13 cellular contexts compared by ENCODE assay signal in genomic region chr3:141093971-141094401, GRCh38. TPM values are rescaled to one million over a fixed set of nuclear protein-coding genes. Genes with fewer than 3 reads are reported as not detected.
DNase-seq lines count a peak whose midpoint lies in the region; ATAC-seq, FAIRE-seq and TF ChIP-seq lines count a peak whose summit lies in the region.
"Had no signal": no experiment of that assay in that cellular context is flagged by ENCODE, and none has a peak within 500 bp of the region (broad histone marks: within the 10 kb centered on the region; RNA-seq: fewer than 3 reads in every experiment).

No MANE protein-coding gene starts in this region.

- H3K4me3 ChIP-seq in SJCRH30: peak overlapping the region; percentile 19; the same call in 1 of the 2 replicates
- H3K4me3 ChIP-seq in heart left ventricle: no peak overlapping the region
- no peak overlapping the region for H3K4me3 ChIP-seq in prostate gland

- DNase-seq in LHCN-M2 (ENCODE audit: low read depth): peak; percentile 50
- DNase-seq in SJCRH30: peak; percentile 79 to 81
- DNase-seq in heart left ventricle: peak; percentile 75 to 86 (median 84)
- peak; percentile 51 for DNase-seq in prostate gland (ENCODE audit: low spot score)
- DNase-seq in RCC 7860 (ENCODE audit: low spot score): no peak
- DNase-seq in COLO829 (ENCODE audit: low spot score): no peak
- DNase-seq in stimulated activated CD4-positive, alpha-beta T cell treated with anti-CD3 and anti-CD28 coated beads, Interleukin-4, amount 100 ng/mL, for 24 hours: no peak
- DNase-seq: activated CD4-positive, alpha-beta T cell treated with anti-CD3 and anti-CD28 coated beads, Interleukin-2, amount 50 U/mL, for 1 hour; activated naive CD8-positive, alpha-beta T cell treated with anti-CD3 and anti-CD28 coated beads, Interleukin-2, amount 10 ng/mL, durations not matched to agents 7 days and 5 days; CD4-positive, alpha-beta T cell; NCI-H226 had no signal

- 20 to 33% (median 26%) methylated on average over 4 to 7 of the region's 7 CpGs for WGBS in heart left ventricle, 4 donors
- 23% methylated on average over 7 of the region's 7 CpGs for WGBS in prostate gland

- H3K27ac ChIP-seq in SJCRH30: peak overlapping the region; percentile 96
- peak overlapping the region in 11 of 12 donors; percentile 8 to 74 (median 51) for H3K27ac ChIP-seq in heart left ventricle
- no peak overlapping the region for H3K27ac ChIP-seq in prostate gland

- TF ChIP-seq CTCF in heart left ventricle (IDR thresholded peaks at IDR 0.05) (no peak), prostate gland (IDR thresholded peaks at IDR 0.05) (no peak)

- FAIRE-seq in RCC 7860 (lab: Jason Lieb, UNC): no peak

- H3K27me3 ChIP-seq in SJCRH30: no peaks in the 10 kb centered on the region
- H3K27me3 ChIP-seq in heart left ventricle: no peaks in the 10 kb centered on the region
- H3K27me3 ChIP-seq in prostate gland (replicated peaks; ENCODE audit: insufficient read depth): no peaks in the 10 kb centered on the region

- intact Hi-C loops in heart left ventricle (cut with DNase I) (loop anchor here in 2 of 10 donors (2.0 to 5.0 kb wide), 2 partner anchors 42 to 43 kb away; partner anchors contain the start of gene SPSB4 (in 2 of the 2)), prostate gland (cut with DNase I) (no loop called here)

- peaks cover 11% of the 10 kb centered on the region for H3K36me3 ChIP-seq in SJCRH30
- H3K36me3 ChIP-seq in heart left ventricle: no peaks in the 10 kb centered on the region
- H3K36me3 ChIP-seq in prostate gland: no peaks in the 10 kb centered on the region

- TF ChIP-seq POLR2A in heart left ventricle (IDR thresholded peaks at IDR 0.05): no peak
- TF ChIP-seq POLR2A in prostate gland (IDR thresholded peaks at IDR 0.05): no peak

- ATAC-seq in heart left ventricle (peak; percentile 54 to 69 (median 63)), GM21825 (IDR thresholded peaks at IDR 0.05; ENCODE audit: unreplicated experiment) (no peak)

- H3K4me1 ChIP-seq in SJCRH30: peaks cover 66% of the 10 kb centered on the region
- H3K4me1 ChIP-seq in heart left ventricle: peaks cover 3 to 61% (median 30%) of the 10 kb centered on the region in 12 donors
- H3K4me1 ChIP-seq in prostate gland (replicated peaks): no peaks in the 10 kb centered on the region

- no peaks in the 10 kb centered on the region for H3K9me3 ChIP-seq in SJCRH30 (replicated peaks)
- H3K9me3 ChIP-seq in heart left ventricle: no peaks in the 10 kb centered on the region
- H3K9me3 ChIP-seq in prostate gland: no peaks in the 10 kb centered on the region

RNA-seq across cellular contexts. Expression of gene SPSB4, which starts 42.8 kb away (rescaled TPM):
- total RNA-seq in LHCN-M2 (2014; rRNA removed) (0.52 and 0.58 TPM in 2 replicates), heart left ventricle (10 to 100 TPM in 1 of 9 donors, 1 to 10 TPM in 8; 3.7 to 11.1 (median 4.8) TPM), prostate gland (1 to 10 TPM in 1 of 2 donors, not detected in 1; 1.0 TPM)
- 0.36 TPM for polyA plus RNA-seq in LHCN-M2 (2012)
- 101 and 106 TPM in 2 replicates for total RNA-seq in SJCRH30 (2014; rRNA removed; shearing (Covaris generic))
- polyA plus RNA-seq in heart left ventricle: 1 to 10 TPM; 3.3 to 5.7 TPM
- total RNA-seq: activated naive CD8-positive, alpha-beta T cell treated with anti-CD3 and anti-CD28 coated beads, Interleukin-2, amount 10 ng/mL, durations not matched to agents 7 days and 5 days; CD4-positive, alpha-beta T cell; osteoblast had no signal

Comparison
In these comparisons a context has a peak if more than half of its experiments do, and no peak if none do; other contexts are left out.
1. DNase-seq: peak in LHCN-M2 (single experiment), SJCRH30 (2 of 2), heart left ventricle (5 of 5) and prostate gland (single experiment); none in RCC 7860 (single experiment), COLO829 (single experiment) and stimulated activated CD4-positive, alpha-beta T cell treated with anti-CD3 and anti-CD28 coated beads, Interleukin-4, amount 100 ng/mL, for 24 hours (single experiment).
2. H3K27ac ChIP-seq: peak in SJCRH30 (single experiment) and heart left ventricle (11 of 12); none in prostate gland (0 of 2).